In the genomic region with DNA sequence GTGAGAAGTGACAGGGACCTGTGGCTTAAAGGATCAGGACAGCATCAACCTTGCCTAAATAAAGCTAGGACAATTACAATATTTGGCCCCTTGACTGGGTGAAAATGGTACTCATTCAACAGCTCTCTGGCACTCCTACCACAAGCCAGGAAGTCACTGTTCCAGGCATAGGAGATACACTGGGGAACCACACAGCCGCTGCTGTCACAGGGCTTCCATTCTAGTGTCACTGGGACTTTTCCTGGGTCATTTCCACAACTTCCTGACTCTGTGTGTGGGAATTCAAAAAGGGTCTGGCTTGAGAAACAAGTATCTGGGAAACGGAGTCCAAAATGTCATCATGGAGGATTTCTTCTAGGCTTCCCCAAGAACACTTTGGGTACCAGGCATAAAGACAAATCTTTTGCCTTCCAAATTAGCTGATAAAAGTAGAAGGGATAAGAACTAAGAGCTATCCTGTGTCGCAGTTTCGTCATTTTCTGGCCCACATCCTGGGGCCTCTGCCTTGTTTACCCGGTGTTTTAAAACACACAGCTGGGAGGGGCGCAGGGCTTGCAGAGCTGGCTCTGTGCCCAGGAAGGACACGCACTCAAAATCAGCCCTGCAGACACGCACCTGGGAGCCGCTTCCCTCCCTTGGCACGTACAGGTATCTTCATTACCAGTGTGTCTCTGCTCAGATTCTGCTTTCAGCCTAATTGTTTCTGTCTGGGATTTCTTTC, we compare ENCODE assay signal across 8 cellular contexts. TPM values are rescaled to one million over a fixed set of nuclear protein-coding genes. Genes with fewer than 3 reads are reported as not detected.
DNase-seq lines count a peak whose midpoint lies in the region; ATAC-seq, FAIRE-seq and TF ChIP-seq lines count a peak whose summit lies in the region.

No MANE protein-coding gene starts in this region.

- H3K4me1 ChIP-seq in kidney (ENCODE audit: control insufficient read depth in 1 of 2, insufficient read depth in 1 of 2, low read depth in 1 of 2, low read length in 2 of 2): peaks cover 0 to 3% of the 10 kb centered on the region in 2 donors
- no peaks in the 10 kb centered on the region for H3K4me1 ChIP-seq in testis

- H3K9me3 ChIP-seq in kidney (ENCODE audit: control insufficient read depth in 1 of 2, low read length in 2 of 2) (no peaks in the 10 kb centered on the region), testis (no peaks in the 10 kb centered on the region)

- peaks cover 37% of the 10 kb centered on the region for H3K4me1 Mint-ChIP-seq in activated T-cell treated with anti-CD3 and anti-CD28 coated beads, Interleukin-2, amount 50 U/mL, for 24 hours (ENCODE audit: low read depth)

- H3K27ac Mint-ChIP-seq in activated T-cell treated with anti-CD3 and anti-CD28 coated beads, Interleukin-2, amount 50 U/mL, for 24 hours: peak overlapping the region; percentile 86

- TF ChIP-seq POLR2A in testis (IDR thresholded peaks at IDR 0.05): no peak

- 26 to 42% methylated on average over 10 of the region's 10 CpGs for WGBS in testis, 2 donors

- peaks cover 18% of the 10 kb centered on the region for H3K36me3 Mint-ChIP-seq in activated T-cell treated with anti-CD3 and anti-CD28 coated beads, Interleukin-2, amount 50 U/mL, for 24 hours (ENCODE audit: low read depth)

- H3K36me3 ChIP-seq in kidney (ENCODE audit: control insufficient read depth in 1 of 2, insufficient read depth in 2 of 2, low read length in 2 of 2): peaks cover 0 to 2% of the 10 kb centered on the region in 2 donors
- no peaks in the 10 kb centered on the region for H3K36me3 ChIP-seq in testis (ENCODE audit: low read depth, missing control alignments)

- H3K27me3 ChIP-seq in testis: no peaks in the 10 kb centered on the region

- no peak for FAIRE-seq in kidney (lab: Jason Lieb, UNC)

- no peak overlapping the region for H3K9ac ChIP-seq in kidney (ENCODE audit: low read length in 2 of 2)

- TF ChIP-seq CTCF in kidney (IDR thresholded peaks at IDR 0.05; ENCODE audit: borderline replicate concordance, extremely low read depth, insufficient read depth) (no peak), testis (IDR thresholded peaks at IDR 0.05) (no peak)

- intact Hi-C loops in kidney (cut with DNase I) (no loop called here), testis (cut with DNase I; ENCODE audit: low total_unique reads) (no loop called here)

- no peaks in the 10 kb centered on the region for H3K9me3 Mint-ChIP-seq in activated T-cell treated with anti-CD3 and anti-CD28 coated beads, Interleukin-2, amount 50 U/mL, for 24 hours

- H3K27me3 Mint-ChIP-seq in activated T-cell treated with anti-CD3 and anti-CD28 coated beads, Interleukin-2, amount 50 U/mL, for 24 hours: no peaks in the 10 kb centered on the region

- no peak overlapping the region for H3K4me3 ChIP-seq in kidney (ENCODE audit: low read length in 2 of 2)
- H3K4me3 ChIP-seq in testis: no peak overlapping the region

- no peak overlapping the region for H3K27ac ChIP-seq in kidney (ENCODE audit: low read depth in 2 of 2, low read length in 2 of 2)
- no peak overlapping the region for H3K27ac ChIP-seq in testis

- ATAC-seq in HG02885 (IDR thresholded peaks at IDR 0.05; ENCODE audit: poor library complexity, unreplicated experiment) (no peak), GM19463 (IDR thresholded peaks at IDR 0.05; ENCODE audit: unreplicated experiment) (no peak)

- H3K4me3 Mint-ChIP-seq in activated T-cell treated with anti-CD3 and anti-CD28 coated beads, Interleukin-2, amount 50 U/mL, for 24 hours: peak overlapping the region; percentile 16

- DNase-seq in DMS79 treated with DMSO at 0.1 percent for 48 hours (lab: John Stamatoyannopoulos, UW): peak; percentile 95
- DNase-seq in NCI-H2171 treated with DMSO at 0.1 percent for 48 hours (lab: John Stamatoyannopoulos, UW): peak; percentile 78
- DNase-seq in activated T-cell treated with anti-CD3 and anti-CD28 coated beads, Interleukin-2, amount 50 U/mL, for 24 hours: peak; percentile 46
- peak; percentile 85 for DNase-seq in kidney
- DNase-seq in testis: peak; percentile 24
- DNase-seq in cortex of kidney (lab: John Stamatoyannopoulos, UW): no peak

RNA-seq across cellular contexts. Expression of gene TMEM45B, which starts 38.0 kb away (rescaled TPM):
- total RNA-seq in kidney (17.7 TPM), testis (under 1 TPM in 1 of 2 donors, not detected in 1; 0.12 TPM)
- polyA plus RNA-seq in kidney (ENCODE audit: insufficient read depth, low read depth, low replicate concordance) (37.5 TPM), testis (ENCODE audit: insufficient read depth, low read depth, low replicate concordance) (0.54 TPM)

RNA-seq across cellular contexts. Expression of gene NFRKB, which starts 41.7 kb away (rescaled TPM):
- total RNA-seq in kidney: 25.2 TPM
- 7.0 TPM for polyA plus RNA-seq in kidney (ENCODE audit: insufficient read depth, low read depth, low replicate concordance)
- total RNA-seq in testis: 10 to 100 TPM; 61.2 to 81.3 TPM
- 48.1 TPM for polyA plus RNA-seq in testis (ENCODE audit: insufficient read depth, low read depth, low replicate concordance)

Comparison
In these comparisons a context has a peak if more than half of its experiments do, and no peak if none do; other contexts are left out.
1. RNA of gene TMEM45B, which starts 38.0 kb away (total RNA-seq): 17.7 TPM in kidney (single experiment); 0.12 TPM in testis; every median in the first group is over 10 times any median in the second.